ENCODE assay signal across 28 cellular contexts in genomic region chr14:69532561-69533335, GRCh38. TPM values are rescaled to one million over a fixed set of nuclear protein-coding genes. Genes with fewer than 3 reads are reported as not detected.
DNase-seq lines count a peak whose midpoint lies in the region; ATAC-seq, FAIRE-seq and TF ChIP-seq lines count a peak whose summit lies in the region.
"Had no signal": no experiment of that assay in that cellular context is flagged by ENCODE, and none has a peak within 500 bp of the region (broad histone marks: within the 10 kb centered on the region; RNA-seq: fewer than 3 reads in every experiment).

No MANE protein-coding gene starts in this region.

- no peak for TF ChIP-seq CTCF in glutamatergic neuron (IDR thresholded peaks at IDR 0.05; ENCODE audit: partially characterized antibody, unreplicated experiment)

- in situ Hi-C loops in T47D (cut with HindIII; ENCODE audit: low pct_unique_long_range_greater_than_20kb, low sequenced_read_pairs): no loop called here

- no peak overlapping the region for H3K4me3 Mint-ChIP-seq in glutamatergic neuron (ENCODE audit: unreplicated experiment)
- H3K4me3 Mint-ChIP-seq: activated naive CD8-positive, alpha-beta T cell treated with anti-CD3 and anti-CD28 coated beads for 36 hours; naive B cell had no signal

- FAIRE-seq in HTR-8/SVneo (lab: Jason Lieb, UNC): peak; percentile 74

- peak; percentile 10 for DNase-seq in A172 (ENCODE audit: low spot score)
- no peak for DNase-seq in HTR-8/SVneo (ENCODE audit: insufficient read length, low spot score)
- peak; percentile 28 to 89 for DNase-seq in T47D (ENCODE audit: low read depth in 1 of 2, low spot score in 1 of 2)
- no peak for DNase-seq in left colon
- no peak for DNase-seq in DMS 273 treated with DMSO at 0.1 percent for 48 hours (lab: John Stamatoyannopoulos, UW)
- no peak for DNase-seq in glutamatergic neuron
- DNase-seq in SK-N-DZ (ENCODE audit: low spot score): no peak
- DNase-seq: activated CD4-positive, alpha-beta T cell treated with anti-CD3 and anti-CD28 coated beads for 48 hours; activated naive CD8-positive, alpha-beta T cell treated with anti-CD3 and anti-CD28 coated beads for 36 hours; cerebellar nuclear complex; effector CD4-positive, alpha-beta T cell; GF-D8; H7; Karpas-422; kidney glomerular epithelial cell; mesenchymal stem cell; naive B cell; NCI-H1105; NCI-H2081 treated with DMSO at 0.1 percent for 48 hours; occipital lobe; stimulated activated CD4-positive, alpha-beta T cell treated with anti-CD3 and anti-CD28 coated beads, Interleukin-12 subunit alpha, Interleukin-12 subunit beta, amount 100 ng/mL, for 4 hours; T-helper 1 cell; upper lobe of right lung had no signal

- H3K27ac Mint-ChIP-seq in glutamatergic neuron (ENCODE audit: unreplicated experiment): no peak overlapping the region
- H3K27ac Mint-ChIP-seq: activated naive CD8-positive, alpha-beta T cell treated with anti-CD3 and anti-CD28 coated beads for 36 hours had no signal

- ATAC-seq in left colon: peak; percentile 85
- no peak for ATAC-seq in HG02973 (IDR thresholded peaks at IDR 0.05; ENCODE audit: unreplicated experiment)
- ATAC-seq: gastroesophageal sphincter, Panc1, upper lobe of right lung had no signal

- H3K4me1 Mint-ChIP-seq in glutamatergic neuron (ENCODE audit: low read depth, unreplicated experiment): peaks cover 4% of the 10 kb centered on the region
- H3K4me1 Mint-ChIP-seq: activated naive CD8-positive, alpha-beta T cell treated with anti-CD3 and anti-CD28 coated beads for 36 hours; naive B cell had no signal

- H3K27me3 Mint-ChIP-seq in glutamatergic neuron (ENCODE audit: unreplicated experiment): peaks cover 2% of the 10 kb centered on the region

- intact Hi-C loops in left colon (cut with DNase I, micrococcal nuclease): no loop called here

- peaks cover 1% of the 10 kb centered on the region for H3K9me3 Mint-ChIP-seq in glutamatergic neuron (ENCODE audit: unreplicated experiment)
- H3K9me3 Mint-ChIP-seq: activated naive CD8-positive, alpha-beta T cell treated with anti-CD3 and anti-CD28 coated beads for 36 hours; naive B cell had no signal

- H3K36me3 Mint-ChIP-seq in glutamatergic neuron (ENCODE audit: unreplicated experiment): no peaks in the 10 kb centered on the region
- H3K36me3 Mint-ChIP-seq: activated naive CD8-positive, alpha-beta T cell treated with anti-CD3 and anti-CD28 coated beads for 36 hours; naive B cell had no signal

RNA-seq across cellular contexts. Expression of gene CCDC177, which starts 41.9 kb away (rescaled TPM):
- not detected in 2 replicates for total RNA-seq in A172 (2014; rRNA removed; shearing (Covaris generic))
- total RNA-seq in left colon (not detected), glutamatergic neuron (ENCODE audit: unreplicated experiment) (7.8 TPM)
- 5.1 and 7.3 TPM in 2 replicates for polyA plus RNA-seq in SK-N-DZ (2014; cell fraction: cytosol; rRNA removed)
- polyA plus RNA-seq in SK-N-DZ (2014; cell fraction: nucleus; rRNA removed): 4.1 and 4.8 TPM in 2 replicates
- total RNA-seq: activated naive CD8-positive, alpha-beta T cell treated with anti-CD3 and anti-CD28 coated beads for 36 hours; esophagus muscularis mucosa; gastroesophageal sphincter; NCI-H460; upper lobe of right lung had no signal

RNA-seq across cellular contexts. Expression of gene PLEKHD1, which starts 48.2 kb away (rescaled TPM):
- total RNA-seq in A172 (2014; rRNA removed; shearing (Covaris generic)): not detected in 2 replicates
- total RNA-seq in left colon (under 1 TPM; 0.14 to 0.18 TPM), glutamatergic neuron (ENCODE audit: unreplicated experiment) (1.3 TPM)
- polyA plus RNA-seq in SK-N-DZ (2014; cell fraction: cytosol; rRNA removed): 0.10 and 0.12 TPM in 2 replicates
- not detected in 2 replicates for polyA plus RNA-seq in SK-N-DZ (2014; cell fraction: nucleus; rRNA removed)
- total RNA-seq: NCI-H460 had no signal

Comparison
In these comparisons a context has a peak if more than half of its experiments do, and no peak if none do; other contexts are left out.
1. DNase-seq: peak in A172 (single experiment) and T47D (2 of 2); none in HTR-8/SVneo (single experiment), left colon (0 of 2), DMS 273 treated with DMSO at 0.1 percent for 48 hours (single experiment), glutamatergic neuron (single experiment) and SK-N-DZ (single experiment).